ENCODE assay signal across 24 cellular contexts in genomic region chrX:72216973-72217372, GRCh38.
"Had no signal": no experiment of that assay in that cellular context is flagged by ENCODE, and none has a peak within 500 bp of the region (broad histone marks: within the 10 kb centered on the region; RNA-seq: fewer than 3 reads in every experiment).

No MANE protein-coding gene starts in this region.

- H3K4me1 ChIP-seq: adrenal gland, breast epithelium had no signal

- H3K36me3 ChIP-seq: adrenal gland, breast epithelium had no signal

- H3K27ac ChIP-seq: adrenal gland, breast epithelium, SK-N-MC, WERI-Rb-1 had no signal

- DNase-seq: activated CD4-positive, alpha-beta memory T cell treated with anti-CD3 and anti-CD28 coated beads, Interleukin-2, amount 10 ng/mL, durations not matched to agents 7 days and 5 days; activated CD4-positive, alpha-beta T cell treated with anti-CD3 and anti-CD28 coated beads for 36 hours; activated CD4-positive, alpha-beta T cell treated with anti-CD3 and anti-CD28 coated beads, Interleukin-2, amount 50 U/mL, for 1 hour; activated CD8-positive, alpha-beta memory T cell treated with anti-CD3 and anti-CD28 coated beads, Interleukin-2, amount 50 U/mL, for 4 hours; activated naive CD4-positive, alpha-beta T cell treated with anti-CD3 and anti-CD28 coated beads, Interleukin-2, amount 50 U/mL, for 16 hours; activated naive CD8-positive, alpha-beta T cell treated with anti-CD3 and anti-CD28 coated beads, Interleukin-2, amount 10 ng/mL, durations not matched to agents 7 days and 5 days; adrenal gland; caudate nucleus; NCI-H1048; NCI-H1930; NCI-H2171; NCI-H226; NCI-H526; NCI-H774; NK-92 treated with Interleukin-12 subunit alpha and Interleukin-12 subunit beta, amount 100 ng/mL, for 24 hours; OCI-M1; RPMI8226; T-cell; T-helper 2 cell; WERI-Rb-1 had no signal

- H3K4me1 Mint-ChIP-seq: activated CD4-positive, alpha-beta memory T cell treated with anti-CD3 and anti-CD28 coated beads, Interleukin-2, amount 10 ng/mL, durations not matched to agents 7 days and 5 days; activated CD4-positive, alpha-beta T cell treated with anti-CD3 and anti-CD28 coated beads for 36 hours; activated naive CD8-positive, alpha-beta T cell treated with anti-CD3 and anti-CD28 coated beads, Interleukin-2, amount 10 ng/mL, durations not matched to agents 7 days and 5 days; T-cell had no signal

- H3K9me3 ChIP-seq: adrenal gland, breast epithelium had no signal

- H3K27ac Mint-ChIP-seq: activated CD4-positive, alpha-beta memory T cell treated with anti-CD3 and anti-CD28 coated beads, Interleukin-2, amount 10 ng/mL, durations not matched to agents 7 days and 5 days; activated CD4-positive, alpha-beta T cell treated with anti-CD3 and anti-CD28 coated beads for 36 hours; activated naive CD8-positive, alpha-beta T cell treated with anti-CD3 and anti-CD28 coated beads, Interleukin-2, amount 10 ng/mL, durations not matched to agents 7 days and 5 days; T-cell had no signal

- H3K27me3 Mint-ChIP-seq: activated CD4-positive, alpha-beta memory T cell treated with anti-CD3 and anti-CD28 coated beads, Interleukin-2, amount 10 ng/mL, durations not matched to agents 7 days and 5 days; activated CD4-positive, alpha-beta T cell treated with anti-CD3 and anti-CD28 coated beads for 36 hours; activated naive CD8-positive, alpha-beta T cell treated with anti-CD3 and anti-CD28 coated beads, Interleukin-2, amount 10 ng/mL, durations not matched to agents 7 days and 5 days; T-cell had no signal

- H3K27me3 ChIP-seq: adrenal gland had no signal

- H3K4me3 Mint-ChIP-seq: activated CD4-positive, alpha-beta memory T cell treated with anti-CD3 and anti-CD28 coated beads, Interleukin-2, amount 10 ng/mL, durations not matched to agents 7 days and 5 days; activated CD4-positive, alpha-beta T cell treated with anti-CD3 and anti-CD28 coated beads for 36 hours; activated naive CD8-positive, alpha-beta T cell treated with anti-CD3 and anti-CD28 coated beads, Interleukin-2, amount 10 ng/mL, durations not matched to agents 7 days and 5 days; T-cell had no signal

- H3K9me3 Mint-ChIP-seq: activated CD4-positive, alpha-beta memory T cell treated with anti-CD3 and anti-CD28 coated beads, Interleukin-2, amount 10 ng/mL, durations not matched to agents 7 days and 5 days; activated naive CD8-positive, alpha-beta T cell treated with anti-CD3 and anti-CD28 coated beads, Interleukin-2, amount 10 ng/mL, durations not matched to agents 7 days and 5 days; T-cell had no signal

- ATAC-seq: activated CD4-positive, alpha-beta T cell treated with anti-CD3 and anti-CD28 coated beads for 36 hours; Panc1; Right ventricle myocardium inferior; T-cell had no signal

- H3K4me3 ChIP-seq: adrenal gland, breast epithelium, SK-N-MC had no signal
